24 cellular contexts compared by ENCODE assay signal in genomic region chr22:37117092-37117491, GRCh38. TPM values are rescaled to one million over a fixed set of nuclear protein-coding genes. Genes with fewer than 3 reads are reported as not detected.
DNase-seq lines count a peak whose midpoint lies in the region; ATAC-seq, FAIRE-seq and TF ChIP-seq lines count a peak whose summit lies in the region.
"Had no signal": no experiment of that assay in that cellular context is flagged by ENCODE, and none has a peak within 500 bp of the region (broad histone marks: within the 10 kb centered on the region; RNA-seq: fewer than 3 reads in every experiment).

No MANE protein-coding gene starts in this region.

- FAIRE-seq in D721Med (lab: Jason Lieb, UNC), result no peak
- FAIRE-seq: G401.6, GM18507 had no signal

- DNase-seq in activated T-cell treated with anti-CD3 and anti-CD28 coated beads, Interleukin-2, amount 50 U/mL, for 72 hours, result no peak
- no peak for DNase-seq in activated T-cell treated with anti-CD3 and anti-CD28 coated beads, Interleukin-2, amount 50 U/mL, for 24 hours
- peak; percentile 29 for DNase-seq in D721Med (ENCODE audit: insufficient read length, low spot score)
- no peak for DNase-seq in WTC11 (ENCODE audit: low spot score)
- DNase-seq in stimulated activated effector memory CD8-positive, alpha-beta T cell treated with anti-CD3 and anti-CD28 coated beads, Interleukin-12 subunit alpha, Interleukin-12 subunit beta, amount 100 ng/mL, for 72 hours (ENCODE audit: low spot score in 2 of 2), result no peak
- DNase-seq in RWPE1 (ENCODE audit: low spot score), result no peak
- DNase-seq in activated naive CD4-positive, alpha-beta T cell treated with anti-CD3 and anti-CD28 coated beads for 36 hours, result no peak
- DNase-seq: DMS153, HCEC 1CT, NCI-H1105, NCI-H146, NCI-H2029, NCI-H2227 treated with DMSO at 0.1 percent for 48 hours, NCI-H510A, NCI-H774, Peyer's patch, SJCRH30 had no signal

- CTCF ChIA-PET in WTC11 (lab: Charles Lee), result no interaction called here
- CTCF ChIA-PET in RWPE1 (lab: Yijun Ruan, JAX), result no interaction called here
- CTCF ChIA-PET in activated naive CD4-positive, alpha-beta T cell treated with anti-CD3 and anti-CD28 coated beads for 36 hours (lab: Charles Lee), result interaction anchor here (1.1 to 1.4 kb wide), 2 partner anchors 11 to 83 kb away, joined by 3 to 4 read pairs; no protein-coding TSS in a partner anchor

- H3K27ac Mint-ChIP-seq in activated T-cell treated with anti-CD3 and anti-CD28 coated beads, Interleukin-2, amount 50 U/mL, for 72 hours, result peak overlapping the region; percentile 76
- no peak overlapping the region for H3K27ac Mint-ChIP-seq in activated T-cell treated with anti-CD3 and anti-CD28 coated beads, Interleukin-2, amount 50 U/mL, for 24 hours
- no peak overlapping the region for H3K27ac Mint-ChIP-seq in WTC11
- H3K27ac Mint-ChIP-seq in stimulated activated effector memory CD8-positive, alpha-beta T cell treated with anti-CD3 and anti-CD28 coated beads, Interleukin-12 subunit alpha, Interleukin-12 subunit beta, amount 100 ng/mL, for 72 hours, result peak overlapping the region; percentile 82
- H3K27ac Mint-ChIP-seq in activated naive CD4-positive, alpha-beta T cell treated with anti-CD3 and anti-CD28 coated beads for 36 hours, result no peak overlapping the region
- H3K27ac Mint-ChIP-seq: GM23338 had no signal

- H3K4me1 Mint-ChIP-seq in activated T-cell treated with anti-CD3 and anti-CD28 coated beads, Interleukin-2, amount 50 U/mL, for 72 hours (ENCODE audit: low read depth), result peaks cover 63% of the 10 kb centered on the region
- H3K4me1 Mint-ChIP-seq in activated T-cell treated with anti-CD3 and anti-CD28 coated beads, Interleukin-2, amount 50 U/mL, for 24 hours (ENCODE audit: low read depth), result peaks cover 52% of the 10 kb centered on the region
- peaks cover 21% of the 10 kb centered on the region for H3K4me1 Mint-ChIP-seq in WTC11
- peaks cover 61% of the 10 kb centered on the region for H3K4me1 Mint-ChIP-seq in stimulated activated effector memory CD8-positive, alpha-beta T cell treated with anti-CD3 and anti-CD28 coated beads, Interleukin-12 subunit alpha, Interleukin-12 subunit beta, amount 100 ng/mL, for 72 hours
- peaks cover 48% of the 10 kb centered on the region for H3K4me1 Mint-ChIP-seq in activated naive CD4-positive, alpha-beta T cell treated with anti-CD3 and anti-CD28 coated beads for 36 hours (ENCODE audit: low read depth)

- H3K4me3 Mint-ChIP-seq in activated T-cell treated with anti-CD3 and anti-CD28 coated beads, Interleukin-2, amount 50 U/mL, for 72 hours, result peak overlapping the region in 1 of 2 donors; percentile 8
- H3K4me3 Mint-ChIP-seq in activated T-cell treated with anti-CD3 and anti-CD28 coated beads, Interleukin-2, amount 50 U/mL, for 24 hours, result no peak overlapping the region
- H3K4me3 Mint-ChIP-seq in WTC11, result no peak overlapping the region
- no peak overlapping the region for H3K4me3 Mint-ChIP-seq in stimulated activated effector memory CD8-positive, alpha-beta T cell treated with anti-CD3 and anti-CD28 coated beads, Interleukin-12 subunit alpha, Interleukin-12 subunit beta, amount 100 ng/mL, for 72 hours
- no peak overlapping the region for H3K4me3 Mint-ChIP-seq in activated naive CD4-positive, alpha-beta T cell treated with anti-CD3 and anti-CD28 coated beads for 36 hours
- H3K4me3 Mint-ChIP-seq: CD4-positive, alpha-beta memory T cell; GM23338 had no signal

- H3K36me3 Mint-ChIP-seq in activated T-cell treated with anti-CD3 and anti-CD28 coated beads, Interleukin-2, amount 50 U/mL, for 72 hours (ENCODE audit: insufficient read depth in 2 of 2), result peaks cover 4% of the 10 kb centered on the region in 2 donors
- H3K36me3 Mint-ChIP-seq in activated T-cell treated with anti-CD3 and anti-CD28 coated beads, Interleukin-2, amount 50 U/mL, for 24 hours (ENCODE audit: low read depth), result peaks cover 25% of the 10 kb centered on the region
- no peaks in the 10 kb centered on the region for H3K36me3 Mint-ChIP-seq in WTC11
- peaks cover 33% of the 10 kb centered on the region for H3K36me3 Mint-ChIP-seq in stimulated activated effector memory CD8-positive, alpha-beta T cell treated with anti-CD3 and anti-CD28 coated beads, Interleukin-12 subunit alpha, Interleukin-12 subunit beta, amount 100 ng/mL, for 72 hours
- H3K36me3 Mint-ChIP-seq in activated naive CD4-positive, alpha-beta T cell treated with anti-CD3 and anti-CD28 coated beads for 36 hours (ENCODE audit: low read depth), result peaks cover 14% of the 10 kb centered on the region

- H3K27ac ChIP-seq in RWPE1, result no peak overlapping the region
- H3K27ac ChIP-seq: KMS-11, Peyer's patch, SJCRH30 had no signal

- POLR2A ChIA-PET in WTC11 (lab: Charles Lee) (no interaction called here), RWPE1 (lab: Yijun Ruan, JAX; ENCODE audit: low non-redundant PET) (no interaction called here)

- ATAC-seq in activated T-cell treated with anti-CD3 and anti-CD28 coated beads, Interleukin-2, amount 50 U/mL, for 72 hours (replicated peaks in 1 of 2), result no peak
- ATAC-seq in WTC11, result no peak
- ATAC-seq in stimulated activated effector memory CD8-positive, alpha-beta T cell treated with anti-CD3 and anti-CD28 coated beads, Interleukin-12 subunit alpha, Interleukin-12 subunit beta, amount 100 ng/mL, for 72 hours, result no peak
- ATAC-seq: GM23338 had no signal

- TF ChIP-seq CTCF in D721Med (IDR thresholded peaks at IDR 0.05; ENCODE audit: insufficient read depth, missing control alignments) (no peak), WTC11 (IDR thresholded peaks at IDR 0.05) (no peak), RWPE1 (conservative IDR thresholded peaks at IDR 0.05; ENCODE audit: low read depth) (no peak)

- no peaks in the 10 kb centered on the region for H3K9me3 Mint-ChIP-seq in activated T-cell treated with anti-CD3 and anti-CD28 coated beads, Interleukin-2, amount 50 U/mL, for 72 hours
- no peaks in the 10 kb centered on the region for H3K9me3 Mint-ChIP-seq in activated T-cell treated with anti-CD3 and anti-CD28 coated beads, Interleukin-2, amount 50 U/mL, for 24 hours
- no peaks in the 10 kb centered on the region for H3K9me3 Mint-ChIP-seq in WTC11
- no peaks in the 10 kb centered on the region for H3K9me3 Mint-ChIP-seq in stimulated activated effector memory CD8-positive, alpha-beta T cell treated with anti-CD3 and anti-CD28 coated beads, Interleukin-12 subunit alpha, Interleukin-12 subunit beta, amount 100 ng/mL, for 72 hours
- no peaks in the 10 kb centered on the region for H3K9me3 Mint-ChIP-seq in activated naive CD4-positive, alpha-beta T cell treated with anti-CD3 and anti-CD28 coated beads for 36 hours
- H3K9me3 Mint-ChIP-seq: GM23338 had no signal

- intact Hi-C loops in activated naive CD4-positive, alpha-beta T cell treated with anti-CD3 and anti-CD28 coated beads for 36 hours (cut with micrococcal nuclease), result no loop called here

- H3K27me3 Mint-ChIP-seq in activated T-cell treated with anti-CD3 and anti-CD28 coated beads, Interleukin-2, amount 50 U/mL, for 72 hours (ENCODE audit: low read depth), result no peaks in the 10 kb centered on the region
- H3K27me3 Mint-ChIP-seq in activated T-cell treated with anti-CD3 and anti-CD28 coated beads, Interleukin-2, amount 50 U/mL, for 24 hours, result no peaks in the 10 kb centered on the region
- H3K27me3 Mint-ChIP-seq in WTC11 (ENCODE audit: low read depth), result no peaks in the 10 kb centered on the region; the same call in 1 of the 2 replicates
- no peaks in the 10 kb centered on the region for H3K27me3 Mint-ChIP-seq in activated naive CD4-positive, alpha-beta T cell treated with anti-CD3 and anti-CD28 coated beads for 36 hours (ENCODE audit: low read depth)
- H3K27me3 Mint-ChIP-seq: CD4-positive, alpha-beta memory T cell had no signal

TF ChIP-seq in WTC11, 78 proteins besides CTCF, POLR2A, EP300 and RAD21 (continues in another document):
- TF ChIP-seq EMX1 (CRISPR knock-in tag; IDR thresholded peaks at IDR 0.05) (no peak), USF2 (CRISPR knock-in tag; IDR thresholded peaks at IDR 0.05) (peak; percentile 67), AFF4 (CRISPR knock-in tag; IDR thresholded peaks at IDR 0.05; ENCODE audit: borderline replicate concordance) (no peak)

RNA-seq across cellular contexts. Expression of gene TMPRSS6, which starts 7.6 kb away (rescaled TPM):
- 10 to 100 TPM; 26.8 to 59.4 TPM for total RNA-seq in activated T-cell treated with anti-CD3 and anti-CD28 coated beads, Interleukin-2, amount 50 U/mL, for 72 hours
- 0.11 to 0.14 TPM in 2 of 3 replicates, not detected in the other for total RNA-seq in WTC11 (2021)
- total RNA-seq in activated naive CD4-positive, alpha-beta T cell treated with anti-CD3 and anti-CD28 coated beads for 36 hours, result 10 to 100 TPM; 10.7 to 10.9 TPM
- total RNA-seq: Daoy, GM23338, OCI-LY7, SJCRH30 had no signal

RNA-seq across cellular contexts. Expression of gene IL2RB, which starts 32.6 kb away (rescaled TPM):
- total RNA-seq in activated T-cell treated with anti-CD3 and anti-CD28 coated beads, Interleukin-2, amount 50 U/mL, for 72 hours, result 100 to 1,000 TPM; 313 to 440 TPM
- 0.92 to 1.4 TPM (median 1.1 TPM) in 3 replicates for total RNA-seq in WTC11 (2021)
- total RNA-seq in activated naive CD4-positive, alpha-beta T cell treated with anti-CD3 and anti-CD28 coated beads for 36 hours, result 100 to 1,000 TPM; 126 to 134 TPM
- total RNA-seq: Daoy, OCI-LY7 had no signal

Comparison
In these comparisons a context has a peak if more than half of its experiments do, and no peak if none do; other contexts are left out.
1. H3K27ac Mint-ChIP-seq: peak in activated T-cell treated with anti-CD3 and anti-CD28 coated beads, Interleukin-2, amount 50 U/mL, for 72 hours (single experiment) and stimulated activated effector memory CD8-positive, alpha-beta T cell treated with anti-CD3 and anti-CD28 coated beads, Interleukin-12 subunit alpha, Interleukin-12 subunit beta, amount 100 ng/mL, for 72 hours (single experiment); none in activated T-cell treated with anti-CD3 and anti-CD28 coated beads, Interleukin-2, amount 50 U/mL, for 24 hours (single experiment), WTC11 (single experiment) and activated naive CD4-positive, alpha-beta T cell treated with anti-CD3 and anti-CD28 coated beads for 36 hours (single experiment).
2. RNA of gene TMPRSS6, which starts 7.6 kb away (total RNA-seq): 26.8 to 59.4 TPM in activated T-cell treated with anti-CD3 and anti-CD28 coated beads, Interleukin-2, amount 50 U/mL, for 72 hours and 10.7 to 10.9 TPM in activated naive CD4-positive, alpha-beta T cell treated with anti-CD3 and anti-CD28 coated beads for 36 hours; 0.11 to 0.14 TPM in WTC11; every median in the first group is over 10 times any median in the second.
3. RNA of gene IL2RB, which starts 32.6 kb away (total RNA-seq): 313 to 440 TPM in activated T-cell treated with anti-CD3 and anti-CD28 coated beads, Interleukin-2, amount 50 U/mL, for 72 hours and 126 to 134 TPM in activated naive CD4-positive, alpha-beta T cell treated with anti-CD3 and anti-CD28 coated beads for 36 hours; 0.92 to 1.4 TPM in WTC11; every median in the first group is over 10 times any median in the second.